In genomic region chr4:138804705-138805104, GRCh38 we compare ENCODE assay signal across 24 cellular contexts.
DNase-seq lines count a peak whose midpoint lies in the region; ATAC-seq and TF ChIP-seq lines count a peak whose summit lies in the region.
"Had no signal": no experiment of that assay in that cellular context is flagged by ENCODE, and none has a peak within 500 bp of the region (broad histone marks: within the 10 kb centered on the region; RNA-seq: fewer than 3 reads in every experiment).

No MANE protein-coding gene starts in this region.

- H3K9me3 ChIP-seq in right atrium auricular region (no peaks in the 10 kb centered on the region), aorta (ENCODE audit: control insufficient read depth, low read length) (no peaks in the 10 kb centered on the region), sigmoid colon (no peaks in the 10 kb centered on the region)
- H3K9me3 ChIP-seq: ascending aorta, SJSA1, upper lobe of left lung had no signal

- H3K4me3 ChIP-seq in right atrium auricular region: no peak overlapping the region
- no peak overlapping the region for H3K4me3 ChIP-seq in mesendoderm (ENCODE audit: low read length)
- no peak overlapping the region for H3K4me3 ChIP-seq in aorta (ENCODE audit: low read length in 2 of 2)
- H3K4me3 ChIP-seq in sigmoid colon: no peak overlapping the region
- H3K4me3 ChIP-seq: ascending aorta, SJSA1, upper lobe of left lung had no signal

- no peak for TF ChIP-seq EP300 in sigmoid colon (IDR thresholded peaks at IDR 0.05)

- H3K4me1 Mint-ChIP-seq in CD14-positive monocyte: no peaks in the 10 kb centered on the region
- H3K4me1 Mint-ChIP-seq: activated naive CD4-positive, alpha-beta T cell treated with anti-CD3 and anti-CD28 coated beads, Interleukin-2, amount 10 ng/mL, durations not matched to agents 7 days and 5 days; B cell had no signal

- no peak overlapping the region for H3K27ac Mint-ChIP-seq in CD14-positive monocyte
- H3K27ac Mint-ChIP-seq: activated naive CD4-positive, alpha-beta T cell treated with anti-CD3 and anti-CD28 coated beads, Interleukin-2, amount 10 ng/mL, durations not matched to agents 7 days and 5 days; B cell; stimulated activated naive CD8-positive, alpha-beta T cell treated with anti-CD3 and anti-CD28 coated beads, Interleukin-15, Interleukin-2, amounts not matched to agents 100 ng/mL and 50 ng/mL, for 24 hours had no signal

- H3K36me3 Mint-ChIP-seq in CD14-positive monocyte: no peaks in the 10 kb centered on the region
- H3K36me3 Mint-ChIP-seq: activated naive CD4-positive, alpha-beta T cell treated with anti-CD3 and anti-CD28 coated beads, Interleukin-2, amount 10 ng/mL, durations not matched to agents 7 days and 5 days had no signal

- no peak overlapping the region for H3K23ac ChIP-seq in mesendoderm (ENCODE audit: low read length)

- no peaks in the 10 kb centered on the region for H3K27me3 ChIP-seq in right atrium auricular region
- H3K27me3 ChIP-seq in mesendoderm (ENCODE audit: insufficient read depth, low read length, poor library complexity): no peaks in the 10 kb centered on the region
- no peaks in the 10 kb centered on the region for H3K27me3 ChIP-seq in aorta (ENCODE audit: control insufficient read depth in 1 of 2, insufficient read depth in 2 of 2, low read length in 1 of 2)
- peaks cover 0 to 9% (median 0%) of the 10 kb centered on the region in 3 donors for H3K27me3 ChIP-seq in sigmoid colon
- H3K27me3 ChIP-seq: ascending aorta, upper lobe of left lung had no signal

- H3K9ac ChIP-seq in mesendoderm (ENCODE audit: low read length): no peak overlapping the region

- no peaks in the 10 kb centered on the region for H3K79me2 ChIP-seq in mesendoderm (ENCODE audit: control insufficient read depth, insufficient read depth, low read length)

- no peak overlapping the region for H3K4me2 ChIP-seq in mesendoderm (ENCODE audit: low read length)

- no peak overlapping the region for H4K8ac ChIP-seq in mesendoderm (ENCODE audit: low read depth, low read length)

- no CpG with 5 or more reads among the region's 9 CpGs for WGBS in mesendoderm (ENCODE audit: extremely low coverage, insufficient coverage, low lambda C conversion rate)
- 1 to 2% methylated on average over 9 of the region's 9 CpGs for WGBS in aorta, 2 donors
- 16 to 17% methylated on average over 9 of the region's 9 CpGs for WGBS in sigmoid colon, 2 donors

- H2BK5ac ChIP-seq in mesendoderm (ENCODE audit: low read length): no peak overlapping the region

- no peak overlapping the region for H4K5ac ChIP-seq in mesendoderm (ENCODE audit: low read length)

- H3K36me3 ChIP-seq in right atrium auricular region: no peaks in the 10 kb centered on the region
- H3K36me3 ChIP-seq in mesendoderm (ENCODE audit: control insufficient read depth, insufficient read depth, low read length): no peaks in the 10 kb centered on the region
- H3K36me3 ChIP-seq in aorta (ENCODE audit: control insufficient read depth in 1 of 2, insufficient read depth in 2 of 2, low read length in 1 of 2): no peaks in the 10 kb centered on the region
- H3K36me3 ChIP-seq in sigmoid colon: no peaks in the 10 kb centered on the region
- H3K36me3 ChIP-seq: ascending aorta, SJSA1, upper lobe of left lung had no signal

- peak; percentile 89 for ATAC-seq in Right ventricle myocardium inferior
- ATAC-seq in aorta (ENCODE audit: low FRiP score): peak; percentile 57
- ATAC-seq in HG03039 (IDR thresholded peaks at IDR 0.05; ENCODE audit: unreplicated experiment): no peak
- ATAC-seq: activated T-cell treated with anti-CD3 and anti-CD28 coated beads, Interleukin-2, amount 50 U/mL, for 4 hours; left lobe of liver had no signal

- H3K56ac ChIP-seq in mesendoderm (ENCODE audit: low read length): no peak overlapping the region

- H3K18ac ChIP-seq in mesendoderm (ENCODE audit: low read length): no peak overlapping the region

- no peak overlapping the region for H2AK5ac ChIP-seq in mesendoderm (ENCODE audit: low read length)

- intact Hi-C loops in Right ventricle myocardium inferior (cut with DNase I): no loop called here
- intact Hi-C loops in aorta (cut with DNase I): no loop called here
- intact Hi-C loops in CD14-positive monocyte (cut with micrococcal nuclease): no loop called here
- intact Hi-C loops in sigmoid colon (cut with DNase I): no loop called here

- H3K4me3 Mint-ChIP-seq in CD14-positive monocyte: no peak overlapping the region
- H3K4me3 Mint-ChIP-seq: activated naive CD4-positive, alpha-beta T cell treated with anti-CD3 and anti-CD28 coated beads, Interleukin-2, amount 10 ng/mL, durations not matched to agents 7 days and 5 days; activated T-cell treated with anti-CD3 and anti-CD28 coated beads, Interleukin-2, amount 50 U/mL, for 4 hours; B cell; stimulated activated naive CD8-positive, alpha-beta T cell treated with anti-CD3 and anti-CD28 coated beads, Interleukin-15, Interleukin-2, amounts not matched to agents 100 ng/mL and 50 ng/mL, for 24 hours had no signal

- DNase-seq in Right ventricle myocardium inferior (ENCODE audit: missing footprints) (no peak), right atrium auricular region (ENCODE audit: low spot score) (no peak), fibroblast of peridontal ligament (ENCODE audit: extremely low read depth) (peak; percentile 1), mesendoderm (peak; percentile 19), aorta (no peak), CD14-positive monocyte (ENCODE audit: low spot score) (no peak), sigmoid colon (no peak)
- DNase-seq: 8988T; activated CD4-positive, CD25-positive, alpha-beta regulatory T cell; activated naive CD4-positive, alpha-beta T cell treated with anti-CD3 and anti-CD28 coated beads, Interleukin-2, amount 10 ng/mL, durations not matched to agents 7 days and 5 days; activated T-cell treated with anti-CD3 and anti-CD28 coated beads, Interleukin-2, amount 50 U/mL, for 4 hours; COR-L47; cortex of kidney; foreskin melanocyte; NCI-H1105; NCI-H526 treated with DMSO at 0.1 percent for 48 hours; stimulated activated CD4-positive, alpha-beta T cell treated with anti-CD3 and anti-CD28 coated beads, Interleukin-2, amount 100 ng/mL, for 24 hours; upper lobe of left lung had no signal

- H3K27ac ChIP-seq in right atrium auricular region: no peak overlapping the region
- no peak overlapping the region for H3K27ac ChIP-seq in mesendoderm (ENCODE audit: low read depth, low read length)
- no peak overlapping the region for H3K27ac ChIP-seq in aorta (ENCODE audit: low read depth in 1 of 2, low read length in 2 of 2)
- no peak overlapping the region for H3K27ac ChIP-seq in sigmoid colon
- H3K27ac ChIP-seq: ascending aorta, SJSA1, upper lobe of left lung had no signal

- no peaks in the 10 kb centered on the region for H3K79me1 ChIP-seq in mesendoderm (ENCODE audit: low read length)

- H3K9me3 Mint-ChIP-seq in CD14-positive monocyte: peaks cover 0 to 5% (median 1%) of the 10 kb centered on the region in 7 donors
- H3K9me3 Mint-ChIP-seq: activated naive CD4-positive, alpha-beta T cell treated with anti-CD3 and anti-CD28 coated beads, Interleukin-2, amount 10 ng/mL, durations not matched to agents 7 days and 5 days; activated T-cell treated with anti-CD3 and anti-CD28 coated beads, Interleukin-2, amount 50 U/mL, for 4 hours; stimulated activated naive CD8-positive, alpha-beta T cell treated with anti-CD3 and anti-CD28 coated beads, Interleukin-15, Interleukin-2, amounts not matched to agents 100 ng/mL and 50 ng/mL, for 24 hours had no signal

- H3K27me3 Mint-ChIP-seq in CD14-positive monocyte (ENCODE audit: low read depth in 3 of 3): peaks cover 17 to 40% (median 26%) of the 10 kb centered on the region in 3 donors

- H3K4me1 ChIP-seq in right atrium auricular region (peaks cover 0 to 8% of the 10 kb centered on the region in 2 donors), mesendoderm (ENCODE audit: control insufficient read depth, low read depth, low read length) (no peaks in the 10 kb centered on the region), aorta (ENCODE audit: control insufficient read depth in 1 of 2, insufficient read depth in 2 of 2, low read length in 2 of 2) (no peaks in the 10 kb centered on the region), sigmoid colon (no peaks in the 10 kb centered on the region)
- H3K4me1 ChIP-seq: ascending aorta, SJSA1, upper lobe of left lung had no signal

- no peak overlapping the region for H3K4ac ChIP-seq in mesendoderm (ENCODE audit: low read depth, low read length)

- TF ChIP-seq POLR2A in sigmoid colon (IDR thresholded peaks at IDR 0.05): no peak

- TF ChIP-seq CTCF in right atrium auricular region (IDR thresholded peaks at IDR 0.05) (no peak), CD14-positive monocyte (IDR thresholded peaks at IDR 0.05) (no peak), sigmoid colon (IDR thresholded peaks at IDR 0.05) (no peak)

- no peak overlapping the region for H2BK15ac ChIP-seq in mesendoderm (replicated peaks; ENCODE audit: low read depth)

- no peak overlapping the region for H2BK120ac ChIP-seq in mesendoderm (ENCODE audit: low read depth, low read length)

Comparison
In these comparisons a context has a peak if more than half of its experiments do, and no peak if none do; other contexts are left out.
1. DNase-seq: peak in fibroblast of peridontal ligament (single experiment) and mesendoderm (single experiment); none in Right ventricle myocardium inferior (single experiment), right atrium auricular region (single experiment), aorta (0 of 2), CD14-positive monocyte (single experiment) and sigmoid colon (single experiment).